ENCODE assay signal across 30 cellular contexts in the genomic region with DNA sequence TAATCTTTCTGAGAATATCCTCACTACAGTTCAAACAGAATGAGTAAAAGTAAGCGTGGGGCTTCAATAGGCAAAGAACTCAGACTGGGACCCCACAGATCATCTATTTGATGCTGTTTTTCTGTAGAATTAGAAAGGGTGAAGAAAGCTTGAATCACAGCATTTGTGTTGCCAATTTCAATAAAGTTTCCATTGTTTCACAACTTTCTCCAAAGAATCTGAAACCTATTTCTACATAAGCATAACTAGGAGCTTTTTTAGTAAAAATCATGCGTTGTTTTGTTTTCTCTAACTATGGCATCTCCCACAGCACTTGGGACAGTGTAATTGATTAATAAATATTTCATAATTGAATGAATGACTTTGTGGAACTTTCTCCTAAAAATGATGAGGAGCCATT.
"Had no signal": no experiment of that assay in that cellular context is flagged by ENCODE, and none has a peak within 500 bp of the region (broad histone marks: within the 10 kb centered on the region; RNA-seq: fewer than 3 reads in every experiment).

No MANE protein-coding gene starts in this region.

- H3K27ac Mint-ChIP-seq: mesothelial cell of epicardium; naive B cell; nephron progenitor cell; progenitor cell of endocrine pancreas; stimulated activated effector memory CD8-positive, alpha-beta T cell treated with anti-CD3 and anti-CD28 coated beads, Interleukin-12 subunit alpha, Interleukin-12 subunit beta, amount 100 ng/mL, for 72 hours; stimulated activated naive CD8-positive, alpha-beta T cell treated with anti-CD3 and anti-CD28 coated beads, Interleukin-15, Interleukin-2, amounts not matched to agents 100 ng/mL and 50 ng/mL, for 24 hours had no signal

- H3K9me3 ChIP-seq: esophagus muscularis mucosa, neutrophil, ovary had no signal

- H3K9me3 Mint-ChIP-seq: activated T-helper 17 cell treated with anti-CD3 and anti-CD28 coated beads, Interleukin-2, amount 50 U/mL, for 72 hours; stimulated activated effector memory CD8-positive, alpha-beta T cell treated with anti-CD3 and anti-CD28 coated beads, Interleukin-12 subunit alpha, Interleukin-12 subunit beta, amount 100 ng/mL, for 72 hours; stimulated activated naive CD8-positive, alpha-beta T cell treated with anti-CD3 and anti-CD28 coated beads, Interleukin-15, Interleukin-2, amounts not matched to agents 100 ng/mL and 50 ng/mL, for 24 hours had no signal

- H3K4me1 Mint-ChIP-seq: activated T-helper 17 cell treated with anti-CD3 and anti-CD28 coated beads, Interleukin-2, amount 50 U/mL, for 72 hours; naive B cell; nephron progenitor cell; stimulated activated effector memory CD8-positive, alpha-beta T cell treated with anti-CD3 and anti-CD28 coated beads, Interleukin-12 subunit alpha, Interleukin-12 subunit beta, amount 100 ng/mL, for 72 hours had no signal

- H3K36me3 Mint-ChIP-seq: mesothelial cell of epicardium; naive B cell; stimulated activated effector memory CD8-positive, alpha-beta T cell treated with anti-CD3 and anti-CD28 coated beads, Interleukin-12 subunit alpha, Interleukin-12 subunit beta, amount 100 ng/mL, for 72 hours had no signal

- ATAC-seq: left colon, sciatic nerve had no signal

- H3K36me3 ChIP-seq: esophagus muscularis mucosa, neutrophil, ovary, WERI-Rb-1 had no signal

- H3K4me3 ChIP-seq: esophagus muscularis mucosa, ovary, skin epidermis had no signal

- H3K27me3 ChIP-seq: esophagus muscularis mucosa, ovary had no signal

- H3K4me3 Mint-ChIP-seq: activated T-helper 17 cell treated with anti-CD3 and anti-CD28 coated beads, Interleukin-2, amount 50 U/mL, for 72 hours; mesothelial cell of epicardium; naive B cell; nephron progenitor cell; stimulated activated effector memory CD8-positive, alpha-beta T cell treated with anti-CD3 and anti-CD28 coated beads, Interleukin-12 subunit alpha, Interleukin-12 subunit beta, amount 100 ng/mL, for 72 hours; stimulated activated naive CD8-positive, alpha-beta T cell treated with anti-CD3 and anti-CD28 coated beads, Interleukin-15, Interleukin-2, amounts not matched to agents 100 ng/mL and 50 ng/mL, for 24 hours had no signal

- H3K27me3 Mint-ChIP-seq: progenitor cell of endocrine pancreas had no signal

- FAIRE-seq: kidney, TTC549 had no signal

- H3K27ac ChIP-seq: esophagus muscularis mucosa, neutrophil, ovary, WERI-Rb-1 had no signal

- DNase-seq: activated CD4-positive, alpha-beta T cell treated with anti-CD3 and anti-CD28 coated beads for 48 hours; activated CD4-positive, alpha-beta T cell treated with anti-CD3 and anti-CD28 coated beads, Interleukin-2, amount 50 U/mL, for 48 hours; activated CD8-positive, alpha-beta memory T cell treated with anti-CD3 and anti-CD28 coated beads, Interleukin-2, amount 50 U/mL, for 4 hours; activated gamma-delta T cell treated with Interleukin-2 at 50 U/mL for 16 hours; activated naive CD4-positive, alpha-beta T cell treated with anti-CD3 and anti-CD28 coated beads, Interleukin-2, amount 50 U/mL, for 16 hours; activated T-cell treated with anti-CD3 and anti-CD28 coated beads, Interleukin-2, amount 50 U/mL, for 1 hour; amniotic stem cell; central memory CD4-positive, alpha-beta T cell; head of caudate nucleus; hippocampal formation; kidney; left colon; naive B cell; nephron progenitor cell; ovary; retina; stimulated activated CD4-positive, alpha-beta T cell treated with anti-CD3 and anti-CD28 coated beads, Interleukin-4, amount 100 ng/mL, for 24 hours; substantia nigra; T-helper 9 cell; WERI-Rb-1 had no signal
